26 cellular contexts compared by ENCODE assay signal in the genomic region with DNA sequence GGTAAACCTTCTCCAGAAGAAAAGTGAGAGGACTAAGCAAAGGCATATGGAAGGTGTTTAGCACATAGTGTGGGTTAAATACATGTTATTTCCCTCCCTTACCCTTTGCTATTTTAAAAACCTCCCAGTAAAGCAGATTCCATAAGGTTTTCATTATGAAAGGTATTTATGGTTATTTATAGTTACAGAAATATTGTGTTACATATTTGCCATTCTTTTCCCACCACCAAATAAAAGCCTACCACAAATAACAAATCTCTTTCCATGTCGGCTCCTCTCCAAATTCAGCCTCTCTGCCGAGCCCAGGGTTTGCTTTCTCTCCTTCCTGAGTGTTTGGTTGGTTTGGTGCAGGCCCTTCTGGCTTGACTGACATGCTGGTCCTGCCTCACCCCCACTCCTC.
A peak's percentile ranks its signal among the peaks of the same experiment; 100 is the strongest.
DNase-seq lines count a peak whose midpoint lies in the region; ATAC-seq and TF ChIP-seq lines count a peak whose summit lies in the region.
"Had no signal": no experiment of that assay in that cellular context is flagged by ENCODE, and none has a peak within 500 bp of the region (broad histone marks: within the 10 kb centered on the region; RNA-seq: fewer than 3 reads in every experiment).

No MANE protein-coding gene starts in this region.

- H3K9me3 Mint-ChIP-seq in chondrocyte (ENCODE audit: low read depth): no peaks in the 10 kb centered on the region
- H3K9me3 Mint-ChIP-seq in effector memory CD8-positive, alpha-beta T cell: no peaks in the 10 kb centered on the region
- H3K9me3 Mint-ChIP-seq: neural progenitor cell had no signal

- peak overlapping the region; percentile 83 for H3K27ac Mint-ChIP-seq in chondrocyte (ENCODE audit: unreplicated experiment)
- H3K27ac Mint-ChIP-seq in effector memory CD8-positive, alpha-beta T cell: no peak overlapping the region
- H3K27ac Mint-ChIP-seq: neural progenitor cell had no signal

- H4K20me1 ChIP-seq in GM23248 (ENCODE audit: insufficient read depth): no peaks in the 10 kb centered on the region
- H4K20me1 ChIP-seq: BLaER1 had no signal

- no peak overlapping the region for H3K27ac ChIP-seq in GM23248
- H3K27ac ChIP-seq: 22Rv1, BLaER1, neural progenitor cell, psoas muscle had no signal

- TF ChIP-seq CTCF in AG04449 (IDR thresholded peaks at IDR 0.05; ENCODE audit: insufficient read depth, low read length, missing control alignments) (no peak), chondrocyte (IDR thresholded peaks at IDR 0.05) (no peak)

- in situ Hi-C loops in GM23248 (cut with MboI): no loop called here

- H3K4me3 ChIP-seq in AG04449 (ENCODE audit: low read depth, low read length): no peak overlapping the region
- H3K4me3 ChIP-seq in GM23248: no peak overlapping the region
- H3K4me3 ChIP-seq: BLaER1, HAP-1, neural progenitor cell, psoas muscle had no signal

- ATAC-seq in effector memory CD8-positive, alpha-beta T cell (replicated peaks): no peak
- no peak for ATAC-seq in HG02840 (IDR thresholded peaks at IDR 0.05; ENCODE audit: low FRiP score, unreplicated experiment)
- ATAC-seq: psoas muscle had no signal

- no peaks in the 10 kb centered on the region for H3K79me2 ChIP-seq in GM23248 (ENCODE audit: insufficient read depth)

- no peak overlapping the region for H3K4me3 Mint-ChIP-seq in chondrocyte (ENCODE audit: unreplicated experiment)
- no peak overlapping the region for H3K4me3 Mint-ChIP-seq in effector memory CD8-positive, alpha-beta T cell

- no peaks in the 10 kb centered on the region for H3F3A ChIP-seq in GM23248 (ENCODE audit: insufficient read depth)

- no peak overlapping the region for H3K4me2 ChIP-seq in GM23248 (ENCODE audit: unreplicated experiment)
- H3K4me2 ChIP-seq: BLaER1, neural progenitor cell had no signal

- CTCF ChIA-PET in AG04449 (lab: Yijun Ruan, JAX): interaction anchor here (2.9 to 5.2 kb wide), 2 partner anchors 20 to 79 kb away, joined by 9 to 33 read pairs; no protein-coding TSS in a partner anchor

- H3K4me1 ChIP-seq in GM23248 (ENCODE audit: insufficient read depth): peaks cover 12% of the 10 kb centered on the region
- H3K4me1 ChIP-seq: BLaER1, HAP-1, neural progenitor cell, psoas muscle had no signal

- DNase-seq in AG04449 (ENCODE audit: low read depth, low spot score) (peak; percentile 59), GM23248 (peak; percentile 69), chondrocyte (ENCODE audit: low spot score) (no peak), iris pigment epithelial cell (ENCODE audit: low read depth) (peak; percentile 35), cerebellar cortex (ENCODE audit: low spot score) (no peak), DMS 273 treated with DMSO at 0.1 percent for 48 hours (lab: John Stamatoyannopoulos, UW) (no peak)
- DNase-seq in effector memory CD8-positive, alpha-beta T cell: no peak
- DNase-seq: activated CD4-positive, alpha-beta T cell treated with anti-CD3 and anti-CD28 coated beads for 48 hours; activated naive CD4-positive, alpha-beta T cell treated with Interleukin-2 at 50 U/mL for 16 hours; activated T-cell treated with anti-CD3 and anti-CD28 coated beads, Interleukin-2, amount 50 U/mL, for 48 hours; central memory CD4-positive, alpha-beta T cell; COR-L47; DMS79 treated with DMSO at 0.1 percent for 48 hours; erythroblast; NCI-H1048; NCI-H187 treated with DMSO at 0.1 percent for 48 hours; NCI-H226; NCI-H748 treated with DMSO at 0.1 percent for 48 hours; psoas muscle; RPMI8226; T-helper 2 cell had no signal

- no peaks in the 10 kb centered on the region for H3K27me3 ChIP-seq in GM23248 (replicated peaks; ENCODE audit: insufficient read depth)
- H3K27me3 ChIP-seq: BLaER1, neural progenitor cell had no signal

- POLR2A ChIA-PET in AG04449 (lab: Yijun Ruan, JAX): no interaction called here

- no peaks in the 10 kb centered on the region for H3K36me3 ChIP-seq in GM23248 (ENCODE audit: low read depth)
- H3K36me3 ChIP-seq: BLaER1, HAP-1, neural progenitor cell had no signal

- H3K36me3 Mint-ChIP-seq in chondrocyte (ENCODE audit: low read depth): no peaks in the 10 kb centered on the region
- no peaks in the 10 kb centered on the region for H3K36me3 Mint-ChIP-seq in effector memory CD8-positive, alpha-beta T cell (ENCODE audit: insufficient read depth)
- H3K36me3 Mint-ChIP-seq: neural progenitor cell had no signal

- H3K27me3 Mint-ChIP-seq in chondrocyte (ENCODE audit: low read depth): peaks cover 5% of the 10 kb centered on the region
- peaks cover 18 to 32% of the 10 kb centered on the region in 2 donors for H3K27me3 Mint-ChIP-seq in effector memory CD8-positive, alpha-beta T cell

- no peak overlapping the region for H2AFZ ChIP-seq in GM23248
- H2AFZ ChIP-seq: neural progenitor cell had no signal

- H3K9me3 ChIP-seq in GM23248 (ENCODE audit: low read depth): no peaks in the 10 kb centered on the region
- H3K9me3 ChIP-seq: BLaER1, HAP-1, psoas muscle had no signal

- no peaks in the 10 kb centered on the region for H3K9me2 ChIP-seq in GM23248 (ENCODE audit: insufficient read depth)

- H3K9ac ChIP-seq in GM23248: no peak overlapping the region
- H3K9ac ChIP-seq: BLaER1, neural progenitor cell had no signal

- peaks cover 43% of the 10 kb centered on the region for H3K4me1 Mint-ChIP-seq in chondrocyte (ENCODE audit: low read depth)
- H3K4me1 Mint-ChIP-seq in effector memory CD8-positive, alpha-beta T cell (ENCODE audit: low read depth in 2 of 2): no peaks in the 10 kb centered on the region

- WGBS in GM23248 (ENCODE audit: low coverage in 1 of 2, low lambda C conversion rate in 2 of 2, missing lambda C conversion rate in 2 of 2), 2 experiments: 6 to 11% methylated on average over 2 of the region's 2 CpGs

Comparison
In these comparisons a context has a peak if more than half of its experiments do, and no peak if none do; other contexts are left out.
1. DNase-seq: peak in AG04449 (single experiment), GM23248 (single experiment) and iris pigment epithelial cell (single experiment); none in chondrocyte (single experiment), cerebellar cortex (single experiment), effector memory CD8-positive, alpha-beta T cell (0 of 3) and DMS 273 treated with DMSO at 0.1 percent for 48 hours (single experiment).